ENCODE assay signal across 8 cellular contexts in the genomic region with DNA sequence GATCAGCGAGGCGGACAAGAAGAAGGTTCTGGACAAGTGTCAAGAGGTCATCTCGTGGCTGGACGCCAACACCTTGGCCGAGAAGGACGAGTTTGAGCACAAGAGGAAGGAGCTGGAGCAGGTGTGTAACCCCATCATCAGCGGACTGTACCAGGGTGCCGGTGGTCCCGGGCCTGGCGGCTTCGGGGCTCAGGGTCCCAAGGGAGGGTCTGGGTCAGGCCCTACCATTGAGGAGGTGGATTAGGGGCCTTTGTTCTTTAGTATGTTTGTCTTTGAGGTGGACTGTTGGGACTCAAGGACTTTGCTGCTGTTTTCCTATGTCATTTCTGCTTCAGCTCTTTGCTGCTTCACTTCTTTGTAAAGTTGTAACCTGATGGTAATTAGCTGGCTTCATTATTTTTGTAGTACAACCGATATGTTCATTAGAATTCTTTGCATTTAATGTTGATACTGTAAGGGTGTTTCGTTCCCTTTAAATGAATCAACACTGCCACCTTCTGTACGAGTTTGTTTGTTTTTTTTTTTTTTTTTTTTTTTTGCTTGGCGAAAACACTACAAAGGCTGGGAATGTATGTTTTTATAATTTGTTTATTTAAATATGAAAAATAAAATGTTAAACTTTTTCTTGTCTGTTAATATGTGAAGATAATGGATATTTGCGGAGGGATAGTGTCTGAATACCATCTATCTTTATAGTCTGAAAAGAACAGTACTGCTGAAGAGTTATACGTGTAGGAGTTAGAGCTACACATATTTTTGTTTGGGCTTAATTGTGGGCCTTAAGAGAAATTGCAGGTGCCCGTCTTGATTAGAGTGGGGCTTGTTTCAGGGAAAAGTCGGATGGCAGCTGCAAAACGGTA. TPM values are rescaled to one million over a fixed set of nuclear protein-coding genes. Genes with fewer than 3 reads are reported as not detected.
DNase-seq lines count a peak whose midpoint lies in the region; ATAC-seq, FAIRE-seq and TF ChIP-seq lines count a peak whose summit lies in the region.

No MANE protein-coding gene starts in this region.

- no peak overlapping the region for H3K18ac ChIP-seq in H1 (ENCODE audit: extremely low read depth, low read length)

- H3K4me1 ChIP-seq in H1 (replicated peaks in 1 of 4; ENCODE audit: control insufficient read depth in 3 of 4, insufficient read depth in 4 of 4, low read length in 3 of 4) (peaks cover 4 to 12% (median 9%) of the 10 kb centered on the region in 4 experiments; a peak in 6 of 7 replicates), muscle layer of duodenum (ENCODE audit: control insufficient read depth in 1 of 2, insufficient read depth in 2 of 2, low read length in 2 of 2) (peaks cover 0 to 16% of the 10 kb centered on the region in 2 donors)

- POLR2A ChIA-PET in H1 (lab: Charles Lee; ENCODE audit: partially characterized antibody) = interaction anchor here (0.6 to 11.4 kb wide), 17 partner anchors 8 to 208 kb away, joined by 3 to 189 read pairs (median 4); partner anchors contain the start of genes BAG6, LSM2, LY6G5C and LY6G6C

- DNase-seq in DMS114 treated with DMSO at 0.1 percent for 48 hours (lab: John Stamatoyannopoulos, UW; ENCODE audit: unreplicated experiment) (peak; percentile 71), SK-N-DZ (ENCODE audit: low spot score) (peak; percentile 59), H1 (ENCODE audit: low read depth in 1 of 2, low spot score in 2 of 2) (no peak), SHP77 treated with DMSO at 0.1 percent for 48 hours (lab: John Stamatoyannopoulos, UW) (no peak)
- no peak for DNase-seq in activated effector memory CD4-positive, alpha-beta T cell treated with Interleukin-2 at 50 U/mL for 16 hours

- 14% methylated on average over 17 of the region's 20 CpGs; no CpG with 5 or more reads in 1 of the 2 experiments for WGBS in H1 (ENCODE audit: extremely low coverage in 1 of 2, insufficient coverage in 1 of 2, insufficient read length in 1 of 2, insufficient replicate concordance in 2 of 2, low coverage in 1 of 2, low lambda C conversion rate in 2 of 2, missing lambda C conversion rate in 1 of 2), 2 experiments

- no peak overlapping the region for H2BK12ac ChIP-seq in H1 (ENCODE audit: low read depth, low read length)

- no peak overlapping the region for H2BK15ac ChIP-seq in H1 (ENCODE audit: low read length)

- H3K9me3 ChIP-seq in H1 (ENCODE audit: insufficient read depth in 2 of 2, low read depth in 1 of 2, low read length in 1 of 2) (no peaks in the 10 kb centered on the region), muscle layer of duodenum (ENCODE audit: control insufficient read depth in 1 of 2, low read length in 2 of 2) (no peaks in the 10 kb centered on the region)

- no peak overlapping the region for H3K23ac ChIP-seq in H1 (ENCODE audit: insufficient read length)

- H3K79me2 ChIP-seq in H1 (ENCODE audit: control insufficient read depth in 1 of 2, insufficient read depth in 2 of 2, low read length in 2 of 2) = peaks cover 0 to 24% of the 10 kb centered on the region in 2 experiments; a peak in 2 of 4 replicates

- TF ChIP-seq RAD21 in Ishikawa (IDR thresholded peaks at IDR 0.05; ENCODE audit: low read depth) (peak; percentile 72), H1 (IDR thresholded peaks at IDR 0.05 in 1 of 2, conservative IDR thresholded peaks at IDR 0.05 in 1 of 2; ENCODE audit: low read depth in 2 of 2, low read length in 2 of 2) (peak; percentile 58 to 73)

- H3K27ac ChIP-seq in H1 (ENCODE audit: low read depth, low read length) = no peak overlapping the region
- peak overlapping the region; percentile 88 for H3K27ac ChIP-seq in muscle layer of duodenum (ENCODE audit: low read length)

- peaks cover 0 to 3% of the 10 kb centered on the region in 2 experiments for H4K20me1 ChIP-seq in H1 (replicated peaks in 1 of 2; ENCODE audit: control insufficient read depth in 1 of 2, insufficient read depth in 2 of 2, low read length in 2 of 2)

- H4K8ac ChIP-seq in H1 (ENCODE audit: extremely low read depth, insufficient read depth, low read length) = no peak overlapping the region

- CTCF ChIA-PET in H1 (lab: Charles Lee; ENCODE audit: partially characterized antibody) = interaction anchor here (0.5 to 3.5 kb wide), 42 partner anchors 8 to 178 kb away, joined by 3 to 27 read pairs (median 5); partner anchors contain the start of genes BAG6, CLIC1, LSM2 and LY6G5C

- H2BK20ac ChIP-seq in H1 (ENCODE audit: low read length) = no peak overlapping the region

- no peak overlapping the region for H4K91ac ChIP-seq in H1 (replicated peaks; ENCODE audit: insufficient read length, low read length)

- ATAC-seq in GM21381 (IDR thresholded peaks at IDR 0.05; ENCODE audit: unreplicated experiment) = no peak

- H3K56ac ChIP-seq in H1 (replicated peaks; ENCODE audit: insufficient read length, low read depth, low read length) = no peak overlapping the region

- no peak overlapping the region for H4K5ac ChIP-seq in H1 (ENCODE audit: insufficient read length, low read depth, low read length)

- no peaks in the 10 kb centered on the region for H3K36me3 ChIP-seq in H1 (ENCODE audit: control insufficient read depth in 2 of 4, insufficient read depth in 4 of 4, low read length in 3 of 4)
- H3K36me3 ChIP-seq in muscle layer of duodenum (ENCODE audit: control insufficient read depth in 1 of 2, insufficient read depth in 2 of 2, low read length in 2 of 2) = no peaks in the 10 kb centered on the region

- no peak for FAIRE-seq in H1 (lab: Jason Lieb, UNC)

- H3K4me3 ChIP-seq in H1 (ENCODE audit: extremely low read depth in 1 of 4, insufficient read depth in 2 of 4, low read depth in 3 of 4, low read length in 4 of 4) (peak overlapping the region; percentile 60 to 91 (median 80)), muscle layer of duodenum (ENCODE audit: low read depth in 1 of 2, low read length in 2 of 2) (peak overlapping the region; percentile 83 to 85)

- no peak overlapping the region for H2AK5ac ChIP-seq in H1 (ENCODE audit: low read depth, low read length)

- H3K14ac ChIP-seq in H1 (ENCODE audit: insufficient read length) = no peak overlapping the region

- peak overlapping the region in 1 of 4 experiments; percentile 70; a peak in 1 of 7 replicates for H3K9ac ChIP-seq in H1 (replicated peaks in 1 of 4; ENCODE audit: extremely low read depth in 1 of 4, low read depth in 3 of 4, low read length in 3 of 4)

- H2AFZ ChIP-seq in H1 (ENCODE audit: low read length) = no peak overlapping the region

- peaks cover 13% of the 10 kb centered on the region for H3K23me2 ChIP-seq in H1 (ENCODE audit: low read depth, low read length)

- no peak overlapping the region for H3K4ac ChIP-seq in H1 (replicated peaks; ENCODE audit: insufficient read length, low read depth, low read length)

- no peak overlapping the region for H2BK120ac ChIP-seq in H1 (replicated peaks; ENCODE audit: low read depth, low read length)

- H3K79me1 ChIP-seq in H1 (ENCODE audit: low read depth, low read length) = peaks cover 2% of the 10 kb centered on the region; the same call in 1 of the 2 replicates

- peak in 1 of 3 experiments; percentile 14; a peak in 1 of 4 replicates for TF ChIP-seq CTCF in H1 (IDR thresholded peaks at IDR 0.05; ENCODE audit: control extremely low read depth in 1 of 3, insufficient read depth in 1 of 3, low read depth in 1 of 3, low read length in 3 of 3)

- H3K4me2 ChIP-seq in H1 (ENCODE audit: insufficient read depth in 1 of 2, low read depth in 2 of 2, low read length in 2 of 2) = peak overlapping the region; percentile 81 to 89

- TF ChIP-seq EP300 in Ishikawa (IDR thresholded peaks at IDR 0.05; ENCODE audit: borderline replicate concordance) = no peak
- TF ChIP-seq EP300 in H1 (IDR thresholded peaks at IDR 0.05; ENCODE audit: borderline replicate concordance in 1 of 2, low read depth in 2 of 2, low read length in 2 of 2) = no peak

- H3K27me3 ChIP-seq in H1 (replicated peaks in 1 of 4; ENCODE audit: control insufficient read depth in 3 of 4, extremely low read depth in 1 of 4, insufficient read depth in 3 of 4, low read length in 3 of 4) (no peaks in the 10 kb centered on the region), muscle layer of duodenum (ENCODE audit: low read depth, low read length) (no peaks in the 10 kb centered on the region)

- TF ChIP-seq POLR2A in H1 (IDR thresholded peaks at IDR 0.05; ENCODE audit: control extremely low read depth in 1 of 2, low read depth in 2 of 2, low read length in 2 of 2) = no peak

- no peak overlapping the region for H2BK5ac ChIP-seq in H1 (ENCODE audit: low read depth, low read length)

RNA-seq across cellular contexts. Expression of gene HSPA1B, which starts 2.3 kb away (rescaled TPM):
- polyA plus RNA-seq in SK-N-DZ (2014; cell fraction: cytosol; rRNA removed) = 123 and 146 TPM in 2 replicates
- 56.5 and 70.3 TPM in 2 replicates for polyA plus RNA-seq in SK-N-DZ (2014; cell fraction: nucleus; rRNA removed)
- 76.6 and 89.3 TPM in 2 replicates for total RNA-seq in H1 (2021; fragmentation: NEBNext Ultra II Directional; extraction: Animal tissue kit (Norgen Biotek cat#: 25700))
- 36.6 and 43.8 TPM in 2 replicates for polyA plus RNA-seq in H1 (2011; rRNA removed)
- 31.0 TPM for polyA plus RNA-seq in H1 (2011; cell fraction: cytosol; rRNA removed)
- 42.2 TPM for polyA plus RNA-seq in H1 (2011; cell fraction: nucleus; rRNA removed)
- polyA plus RNA-seq in H1 (2012, experiment 1 of 2) = 40.2 to 63.9 TPM (median 60.4 TPM) in 4 replicates
- 32.5 TPM for polyA plus RNA-seq in H1 (2012, experiment 2 of 2)
- polyA plus RNA-seq in H1 (2013, experiment 1 of 2) = 25.6 TPM
- polyA plus RNA-seq in H1 (2013, experiment 2 of 2) = 26.3 TPM
- polyA minus RNA-seq in H1 (2011; rRNA and poly(A)+ RNA removed) = 29.4 and 32.4 TPM in 2 replicates
- 39.6 TPM for polyA minus RNA-seq in H1 (2011; cell fraction: cytosol; rRNA and poly(A)+ RNA removed)
- polyA minus RNA-seq in H1 (2011; cell fraction: nucleus; rRNA and poly(A)+ RNA removed) = 47.0 TPM

RNA-seq across cellular contexts. Expression of gene HSPA1A, which starts 14.5 kb away (rescaled TPM):
- 4.6 and 6.6 TPM in 2 replicates for polyA plus RNA-seq in SK-N-DZ (2014; cell fraction: cytosol; rRNA removed)
- polyA plus RNA-seq in SK-N-DZ (2014; cell fraction: nucleus; rRNA removed) = 0.94 and 3.3 TPM in 2 replicates
- 54.0 and 59.9 TPM in 2 replicates for total RNA-seq in H1 (2021; fragmentation: NEBNext Ultra II Directional; extraction: Animal tissue kit (Norgen Biotek cat#: 25700))
- polyA plus RNA-seq in H1 (2011; rRNA removed) = 40.7 and 50.2 TPM in 2 replicates
- 41.3 TPM for polyA plus RNA-seq in H1 (2011; cell fraction: cytosol; rRNA removed)
- polyA plus RNA-seq in H1 (2011; cell fraction: nucleus; rRNA removed) = 38.2 TPM
- 38.3 to 62.3 TPM (median 51.4 TPM) in 4 replicates for polyA plus RNA-seq in H1 (2012, experiment 1 of 2)
- polyA plus RNA-seq in H1 (2012, experiment 2 of 2) = 29.0 TPM
- polyA plus RNA-seq in H1 (2013, experiment 1 of 2) = 30.4 TPM
- polyA plus RNA-seq in H1 (2013, experiment 2 of 2) = 32.2 TPM
- polyA minus RNA-seq in H1 (2011; rRNA and poly(A)+ RNA removed) = 16.5 and 20.9 TPM in 2 replicates
- 28.2 TPM for polyA minus RNA-seq in H1 (2011; cell fraction: cytosol; rRNA and poly(A)+ RNA removed)
- polyA minus RNA-seq in H1 (2011; cell fraction: nucleus; rRNA and poly(A)+ RNA removed) = 46.1 TPM

RNA-seq across cellular contexts. Expression of gene HSPA1L, which starts 14.8 kb away (rescaled TPM):
- 0.24 and 0.27 TPM in 2 replicates for polyA plus RNA-seq in SK-N-DZ (2014; cell fraction: cytosol; rRNA removed)
- 0.10 and 0.12 TPM in 2 replicates for polyA plus RNA-seq in SK-N-DZ (2014; cell fraction: nucleus; rRNA removed)
- 1.6 and 1.9 TPM in 2 replicates for total RNA-seq in H1 (2021; fragmentation: NEBNext Ultra II Directional; extraction: Animal tissue kit (Norgen Biotek cat#: 25700))
- 0.78 and 1.00 TPM in 2 replicates for polyA plus RNA-seq in H1 (2011; rRNA removed)
- 0.81 TPM for polyA plus RNA-seq in H1 (2011; cell fraction: cytosol; rRNA removed)
- 0.88 TPM for polyA plus RNA-seq in H1 (2011; cell fraction: nucleus; rRNA removed)
- polyA plus RNA-seq in H1 (2012, experiment 1 of 2) = 1.3 to 1.9 TPM (median 1.7 TPM) in 4 replicates
- 0.46 TPM for polyA plus RNA-seq in H1 (2012, experiment 2 of 2)
- polyA plus RNA-seq in H1 (2013, experiment 1 of 2) = 0.77 TPM
- 0.85 TPM for polyA plus RNA-seq in H1 (2013, experiment 2 of 2)
- polyA minus RNA-seq in H1 (2011; rRNA and poly(A)+ RNA removed) = 0.85 and 0.88 TPM in 2 replicates
- polyA minus RNA-seq in H1 (2011; cell fraction: cytosol; rRNA and poly(A)+ RNA removed) = 0.88 TPM
- polyA minus RNA-seq in H1 (2011; cell fraction: nucleus; rRNA and poly(A)+ RNA removed) = 0.90 TPM

RNA-seq across cellular contexts. Expression of gene LSM2, which starts 23.1 kb away (rescaled TPM):
- 189 and 213 TPM in 2 replicates for polyA plus RNA-seq in SK-N-DZ (2014; cell fraction: cytosol; rRNA removed)
- 95.0 and 96.4 TPM in 2 replicates for polyA plus RNA-seq in SK-N-DZ (2014; cell fraction: nucleus; rRNA removed)
- 127 and 132 TPM in 2 replicates for total RNA-seq in H1 (2021; fragmentation: NEBNext Ultra II Directional; extraction: Animal tissue kit (Norgen Biotek cat#: 25700))
- polyA plus RNA-seq in H1 (2011; rRNA removed) = 168 and 173 TPM in 2 replicates
- polyA plus RNA-seq in H1 (2011; cell fraction: cytosol; rRNA removed) = 120 TPM
- polyA plus RNA-seq in H1 (2011; cell fraction: nucleus; rRNA removed) = 113 TPM
- polyA plus RNA-seq in H1 (2012, experiment 1 of 2) = 145 to 181 TPM (median 164 TPM) in 4 replicates
- polyA plus RNA-seq in H1 (2012, experiment 2 of 2) = 295 TPM
- polyA plus RNA-seq in H1 (2013, experiment 1 of 2) = 152 TPM
- polyA plus RNA-seq in H1 (2013, experiment 2 of 2) = 160 TPM
- polyA minus RNA-seq in H1 (2011; rRNA and poly(A)+ RNA removed) = 71.6 and 92.1 TPM in 2 replicates
- polyA minus RNA-seq in H1 (2011; cell fraction: cytosol; rRNA and poly(A)+ RNA removed) = 62.2 TPM
- 26.8 TPM for polyA minus RNA-seq in H1 (2011; cell fraction: nucleus; rRNA and poly(A)+ RNA removed)

RNA-seq across cellular contexts. Expression of gene NEU1, which starts 32.8 kb away (rescaled TPM):
- polyA plus RNA-seq in SK-N-DZ (2014; cell fraction: cytosol; rRNA removed) = 20.1 and 25.1 TPM in 2 replicates
- 20.6 and 22.0 TPM in 2 replicates for polyA plus RNA-seq in SK-N-DZ (2014; cell fraction: nucleus; rRNA removed)
- total RNA-seq in H1 (2021; fragmentation: NEBNext Ultra II Directional; extraction: Animal tissue kit (Norgen Biotek cat#: 25700)) = 41.2 and 43.4 TPM in 2 replicates
- 65.6 and 72.1 TPM in 2 replicates for polyA plus RNA-seq in H1 (2011; rRNA removed)
- 61.7 TPM for polyA plus RNA-seq in H1 (2011; cell fraction: cytosol; rRNA removed)
- 62.9 TPM for polyA plus RNA-seq in H1 (2011; cell fraction: nucleus; rRNA removed)
- polyA plus RNA-seq in H1 (2012, experiment 1 of 2) = 40.8 to 53.4 TPM (median 48.4 TPM) in 4 replicates
- polyA plus RNA-seq in H1 (2012, experiment 2 of 2) = 77.0 TPM
- polyA plus RNA-seq in H1 (2013, experiment 1 of 2) = 72.8 TPM
- 82.9 TPM for polyA plus RNA-seq in H1 (2013, experiment 2 of 2)
- polyA minus RNA-seq in H1 (2011; rRNA and poly(A)+ RNA removed) = 50.5 and 58.6 TPM in 2 replicates
- polyA minus RNA-seq in H1 (2011; cell fraction: cytosol; rRNA and poly(A)+ RNA removed) = 22.2 TPM
- polyA minus RNA-seq in H1 (2011; cell fraction: nucleus; rRNA and poly(A)+ RNA removed) = 18.5 TPM

Comparison
In these comparisons a context has a peak if more than half of its experiments do, and no peak if none do; other contexts are left out.
1. DNase-seq: peak in DMS114 treated with DMSO at 0.1 percent for 48 hours (single experiment) and SK-N-DZ (single experiment); none in H1 (0 of 2), activated effector memory CD4-positive, alpha-beta T cell treated with Interleukin-2 at 50 U/mL for 16 hours (single experiment) and SHP77 treated with DMSO at 0.1 percent for 48 hours (single experiment).